Comparison of ENCODE assay signal across 8 cellular contexts in genomic region chr5:159094745-159095144, GRCh38. TPM values are rescaled to one million over a fixed set of nuclear protein-coding genes. Genes with fewer than 3 reads are reported as not detected.
A peak's percentile ranks its signal among the peaks of the same experiment; 100 is the strongest.
DNase-seq lines count a peak whose midpoint lies in the region; ATAC-seq and TF ChIP-seq lines count a peak whose summit lies in the region.

No MANE protein-coding gene starts in this region.

- CTCF ChIA-PET in SK-N-SH (lab: Yijun Ruan, JAX) = interaction anchor here (1.3 kb wide), 1 partner anchor 12 kb away, joined by 6 read pairs; no protein-coding TSS in a partner anchor

- no peak for TF ChIP-seq RAD21 in SK-N-SH (IDR thresholded peaks at IDR 0.05; ENCODE audit: low read length)

- WGBS in SK-N-SH (ENCODE audit: low lambda C conversion rate) = 20% methylated on average over 6 of the region's 6 CpGs

- peaks cover 70% of the 10 kb centered on the region for H3K4me1 Mint-ChIP-seq in chondrocyte (ENCODE audit: low read depth)
- H3K4me1 Mint-ChIP-seq in nephron = peaks cover 48% of the 10 kb centered on the region
- peaks cover 5% of the 10 kb centered on the region for H3K4me1 Mint-ChIP-seq in progenitor cell of endocrine pancreas (ENCODE audit: low read depth)

- no peaks in the 10 kb centered on the region for H3K27me3 ChIP-seq in SK-N-SH (ENCODE audit: insufficient read depth)

- peaks cover 5 to 9% of the 10 kb centered on the region in 2 experiments; a peak in 3 of 4 replicates for H3K4me1 ChIP-seq in SK-N-SH (ENCODE audit: control insufficient read depth in 1 of 2, insufficient read depth in 2 of 2, low read depth in 1 of 2, low read length in 1 of 2)

- no peaks in the 10 kb centered on the region for H3K9me2 ChIP-seq in SK-N-SH

- H3K9me3 ChIP-seq in SK-N-SH = no peaks in the 10 kb centered on the region

- H3K9ac ChIP-seq in SK-N-SH = no peak overlapping the region

- H3K9me3 Mint-ChIP-seq in chondrocyte (ENCODE audit: low read depth) = no peaks in the 10 kb centered on the region
- no peaks in the 10 kb centered on the region for H3K9me3 Mint-ChIP-seq in nephron
- no peaks in the 10 kb centered on the region for H3K9me3 Mint-ChIP-seq in progenitor cell of endocrine pancreas (ENCODE audit: low read depth)

- H3K4me3 Mint-ChIP-seq in chondrocyte (ENCODE audit: unreplicated experiment) (peak overlapping the region; percentile 93), nephron (peak overlapping the region; percentile 90 to 97 (median 93)), progenitor cell of endocrine pancreas (ENCODE audit: low read depth) (no peak overlapping the region)

- H3K27me3 Mint-ChIP-seq in chondrocyte (ENCODE audit: low read depth) (no peaks in the 10 kb centered on the region), nephron (ENCODE audit: low read depth) (peaks cover 64% of the 10 kb centered on the region), progenitor cell of endocrine pancreas (peaks cover 86% of the 10 kb centered on the region)

- ATAC-seq in HG02763 (IDR thresholded peaks at IDR 0.05; ENCODE audit: unreplicated experiment) (no peak), HG03095 (IDR thresholded peaks at IDR 0.05; ENCODE audit: unreplicated experiment) (no peak)

- H3K36me3 ChIP-seq in SK-N-SH (replicated peaks in 1 of 2; ENCODE audit: control insufficient read depth in 1 of 2, insufficient read depth in 2 of 2, low read length in 1 of 2) = no peaks in the 10 kb centered on the region

- H3K4me3 ChIP-seq in SK-N-SH (ENCODE audit: low read depth in 2 of 2, low read length in 1 of 2) = no peak overlapping the region

- POLR2A ChIA-PET in SK-N-SH (lab: Yijun Ruan, JAX) = no interaction called here

- peak overlapping the region; percentile 99 for H3K27ac Mint-ChIP-seq in chondrocyte (ENCODE audit: unreplicated experiment)
- peak overlapping the region; percentile 76 to 94 (median 92) for H3K27ac Mint-ChIP-seq in nephron
- no peak overlapping the region for H3K27ac Mint-ChIP-seq in progenitor cell of endocrine pancreas

- no peaks in the 10 kb centered on the region for H3K79me2 ChIP-seq in SK-N-SH (ENCODE audit: insufficient read depth)

- H2AFZ ChIP-seq in SK-N-SH (ENCODE audit: low read depth) = peak overlapping the region; percentile 33; the same call in 1 of the 2 replicates

- H4K20me1 ChIP-seq in SK-N-SH (ENCODE audit: insufficient read depth) = no peaks in the 10 kb centered on the region

- H3F3A ChIP-seq in SK-N-SH (replicated peaks; ENCODE audit: insufficient read depth) = peaks cover 5% of the 10 kb centered on the region

- DNase-seq in ELR (ENCODE audit: low read depth) (peak; percentile 66), M059J (ENCODE audit: low read depth) (peak; percentile 60), SK-N-SH (peak; percentile 57), chondrocyte (ENCODE audit: low spot score) (no peak), progenitor cell of endocrine pancreas (ENCODE audit: low spot score, unreplicated experiment) (no peak)

- H3K4me2 ChIP-seq in SK-N-SH = 0 out of 2 replicates have a peak overlapping the region, but pooled peaks have one; percentile 40

- no peak for TF ChIP-seq CTCF in SK-N-SH (IDR thresholded peaks at IDR 0.05)
- no peak for TF ChIP-seq CTCF in chondrocyte (IDR thresholded peaks at IDR 0.05)
- no peak for TF ChIP-seq CTCF in nephron (IDR thresholded peaks at IDR 0.05; ENCODE audit: unreplicated experiment in 3 of 3)
- no peak for TF ChIP-seq CTCF in progenitor cell of endocrine pancreas (IDR thresholded peaks at IDR 0.05; ENCODE audit: unreplicated experiment)

- no peak for TF ChIP-seq EP300 in SK-N-SH (IDR thresholded peaks at IDR 0.05; ENCODE audit: borderline replicate concordance in 1 of 2, low read depth in 1 of 2, low read length in 1 of 2)

- H3K36me3 Mint-ChIP-seq in chondrocyte (ENCODE audit: low read depth) (peaks cover 22% of the 10 kb centered on the region), nephron (ENCODE audit: low read depth) (peaks cover 28% of the 10 kb centered on the region), progenitor cell of endocrine pancreas (ENCODE audit: insufficient read depth) (no peaks in the 10 kb centered on the region)

- H3K27ac ChIP-seq in SK-N-SH (ENCODE audit: low read depth in 2 of 2, low read length in 1 of 2) = no peak overlapping the region

TF ChIP-seq in SK-N-SH, 30 proteins besides CTCF, POLR2A, EP300 and RAD21:
- no peak for TF ChIP-seq CHD2 (IDR thresholded peaks at IDR 0.05; ENCODE audit: low read length, partially characterized antibody)
- no peak for TF ChIP-seq REST (IDR thresholded peaks at IDR 0.05; ENCODE audit: low read depth, low read length)
- peak; percentile 69 for TF ChIP-seq NFIC (IDR thresholded peaks at IDR 0.05; ENCODE audit: borderline replicate concordance)

RNA-seq across cellular contexts. Expression of gene EBF1, which starts 5.0 kb away (rescaled TPM):
- 1.5 and 5.4 TPM in 2 replicates for total RNA-seq in M059J (2014; rRNA removed; shearing (Covaris generic))
- polyA plus RNA-seq in SK-N-SH (2012; rRNA removed) = 0.26 and 0.36 TPM in 2 replicates
- polyA plus RNA-seq in SK-N-SH (2012; cell fraction: cytosol; rRNA removed) = 0.23 and 0.33 TPM in 2 replicates
- 0.42 TPM in 2 replicates for polyA plus RNA-seq in SK-N-SH (2012; cell fraction: nucleus; rRNA removed)
- total RNA-seq in chondrocyte = 60.9 to 71.5 TPM (median 67.9 TPM) in 3 replicates
- total RNA-seq in progenitor cell of endocrine pancreas = 0.38 and 0.67 TPM in 2 replicates

Comparison
In these comparisons a context has a peak if more than half of its experiments do, and no peak if none do; other contexts are left out.
1. DNase-seq: peak in ELR (single experiment), M059J (single experiment) and SK-N-SH (single experiment); none in chondrocyte (single experiment) and progenitor cell of endocrine pancreas (single experiment).